ENCODE assay signal across 1 cellular context in genomic region chr15:49620658-49621326, GRCh38.
TF ChIP-seq lines count a peak whose summit lies in the region.

A gene with protein sequence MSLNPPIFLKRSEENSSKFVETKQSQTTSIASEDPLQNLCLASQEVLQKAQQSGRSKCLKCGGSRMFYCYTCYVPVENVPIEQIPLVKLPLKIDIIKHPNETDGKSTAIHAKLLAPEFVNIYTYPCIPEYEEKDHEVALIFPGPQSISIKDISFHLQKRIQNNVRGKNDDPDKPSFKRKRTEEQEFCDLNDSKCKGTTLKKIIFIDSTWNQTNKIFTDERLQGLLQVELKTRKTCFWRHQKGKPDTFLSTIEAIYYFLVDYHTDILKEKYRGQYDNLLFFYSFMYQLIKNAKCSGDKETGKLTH (plus strand): TSS chr15:49621048. CDS start chr15:49625168, 4,120 bp downstream.
FAM227B (minus strand) TSS chr15:49620818; CDS start chr15:49615171, 5,647 bp downstream.

TF ChIP-seq in IMR-90, 13 proteins besides CTCF, POLR2A, EP300 and RAD21 (continued from another document):
- TF ChIP-seq, protein P1, sequence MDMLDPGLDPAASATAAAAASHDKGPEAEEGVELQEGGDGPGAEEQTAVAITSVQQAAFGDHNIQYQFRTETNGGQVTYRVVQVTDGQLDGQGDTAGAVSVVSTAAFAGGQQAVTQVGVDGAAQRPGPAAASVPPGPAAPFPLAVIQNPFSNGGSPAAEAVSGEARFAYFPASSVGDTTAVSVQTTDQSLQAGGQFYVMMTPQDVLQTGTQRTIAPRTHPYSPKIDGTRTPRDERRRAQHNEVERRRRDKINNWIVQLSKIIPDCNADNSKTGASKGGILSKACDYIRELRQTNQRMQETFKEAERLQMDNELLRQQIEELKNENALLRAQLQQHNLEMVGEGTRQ (IDR thresholded peaks at IDR 0.05; ENCODE audit: low read depth, low read length) = peak; percentile 53
- TF ChIP-seq BHLHE40 (IDR thresholded peaks at IDR 0.05; ENCODE audit: low read depth, low read length) (peak; percentile 77), CHD1 (IDR thresholded peaks at IDR 0.05; ENCODE audit: low read depth, low read length) (peak; percentile 96; the same call in 1 of the 2 replicates), FOS (IDR thresholded peaks at IDR 0.05; ENCODE audit: low read depth, low read length) (peak; percentile 39; the same call in 1 of the 2 replicates), SMC3 (IDR thresholded peaks at IDR 0.05; ENCODE audit: low read depth, low read length) (0 out of 2 replicates have a peak, but pooled peaks have one; percentile 11), ELK1 (IDR thresholded peaks at IDR 0.05; ENCODE audit: borderline replicate concordance, low read depth, low read length) (no peak)
